Comparison of ENCODE assay signal across 10 cellular contexts in genomic region chr6:158705386-158706126, GRCh38. TPM values are rescaled to one million over a fixed set of nuclear protein-coding genes. Genes with fewer than 3 reads are reported as not detected.
DNase-seq lines count a peak whose midpoint lies in the region; ATAC-seq and TF ChIP-seq lines count a peak whose summit lies in the region.
"Had no signal": no experiment of that assay in that cellular context is flagged by ENCODE, and none has a peak within 500 bp of the region (broad histone marks: within the 10 kb centered on the region; RNA-seq: fewer than 3 reads in every experiment).

No MANE protein-coding gene starts in this region.

- H4K20me1 ChIP-seq in SK-N-SH (ENCODE audit: insufficient read depth) = no peaks in the 10 kb centered on the region

- intact Hi-C loops in Right ventricle myocardium inferior (cut with DNase I) (loop anchor here (2.0 to 5.0 kb wide), 2 partner anchors 95 to 422 kb away; no protein-coding TSS in a partner anchor), upper lobe of right lung (cut with DNase I) (loop anchor here (10.0 kb wide), 1 partner anchor 259 kb away; no protein-coding TSS in a partner anchor)

- WGBS in SK-N-SH (ENCODE audit: low lambda C conversion rate) = 92% methylated on average over 10 of the region's 13 CpGs

- CTCF ChIA-PET in SK-N-SH (lab: Yijun Ruan, JAX) = interaction anchor here (0.6 to 4.0 kb wide), 20 partner anchors 9 to 453 kb away, joined by 3 to 40 read pairs (median 4); partner anchors contain the start of gene RSPH3

- ATAC-seq in Right ventricle myocardium inferior (no peak), naive B cell (ENCODE audit: low read depth in 2 of 2) (no peak), upper lobe of right lung (no peak), HG02571 (IDR thresholded peaks at IDR 0.05; ENCODE audit: unreplicated experiment) (no peak), HG03378 (IDR thresholded peaks at IDR 0.05; ENCODE audit: unreplicated experiment) (no peak)

- H3K9me3 ChIP-seq in cardiac muscle cell (ENCODE audit: low read depth) = no peaks in the 10 kb centered on the region
- no peaks in the 10 kb centered on the region for H3K9me3 ChIP-seq in upper lobe of right lung
- H3K9me3 ChIP-seq in SK-N-SH = no peaks in the 10 kb centered on the region

- H3K27ac Mint-ChIP-seq in naive B cell = peak overlapping the region in 5 of 6 donors; percentile 3 to 83 (median 39)

- no peak for TF ChIP-seq CTCF in cardiac muscle cell (IDR thresholded peaks at IDR 0.05; ENCODE audit: low read depth, low read length)
- no peak for TF ChIP-seq CTCF in coronary artery (IDR thresholded peaks at IDR 0.05)
- no peak for TF ChIP-seq CTCF in upper lobe of right lung (IDR thresholded peaks at IDR 0.05)
- no peak for TF ChIP-seq CTCF in SK-N-SH (IDR thresholded peaks at IDR 0.05)

- H3K4me3 Mint-ChIP-seq in naive B cell = peak overlapping the region in 1 of 8 donors; percentile 22
- H3K4me3 Mint-ChIP-seq: nephron had no signal

- peaks cover 0 to 2% (median 0%) of the 10 kb centered on the region in 7 donors for H3K9me3 Mint-ChIP-seq in naive B cell
- H3K9me3 Mint-ChIP-seq: nephron had no signal

- no peaks in the 10 kb centered on the region for H3K9me2 ChIP-seq in SK-N-SH

- H3K27me3 ChIP-seq in cardiac muscle cell = no peaks in the 10 kb centered on the region
- H3K27me3 ChIP-seq in upper lobe of right lung = no peaks in the 10 kb centered on the region
- H3K27me3 ChIP-seq in SK-N-SH (ENCODE audit: insufficient read depth) = no peaks in the 10 kb centered on the region

- TF ChIP-seq EP300 in SK-N-SH (IDR thresholded peaks at IDR 0.05; ENCODE audit: borderline replicate concordance in 1 of 2, low read depth in 1 of 2, low read length in 1 of 2) = no peak

- no peak overlapping the region for H3K4me2 ChIP-seq in SK-N-SH

- H3K79me2 ChIP-seq in SK-N-SH (ENCODE audit: insufficient read depth) = no peaks in the 10 kb centered on the region

- H3K36me3 Mint-ChIP-seq in naive B cell = no peaks in the 10 kb centered on the region

- H3K4me1 Mint-ChIP-seq in naive B cell = peaks cover 11 to 34% (median 21%) of the 10 kb centered on the region in 3 donors

- H3F3A ChIP-seq in SK-N-SH (replicated peaks; ENCODE audit: insufficient read depth) = peaks cover 7% of the 10 kb centered on the region

- POLR2A ChIA-PET in SK-N-SH (lab: Yijun Ruan, JAX) = no interaction called here

- H2AFZ ChIP-seq in SK-N-SH (ENCODE audit: low read depth) = no peak overlapping the region

- H3K27me3 Mint-ChIP-seq in naive B cell = no peaks in the 10 kb centered on the region

- H3K36me3 ChIP-seq in cardiac muscle cell (no peaks in the 10 kb centered on the region), upper lobe of right lung (no peaks in the 10 kb centered on the region), SK-N-SH (replicated peaks in 1 of 2; ENCODE audit: control insufficient read depth in 1 of 2, insufficient read depth in 2 of 2, low read length in 1 of 2) (no peaks in the 10 kb centered on the region)

- H3K9ac ChIP-seq in SK-N-SH = no peak overlapping the region

- peak overlapping the region; percentile 98 for H3K27ac ChIP-seq in cardiac muscle cell
- H3K27ac ChIP-seq in coronary artery = peak overlapping the region; percentile 71 to 87
- peak overlapping the region; percentile 62 for H3K27ac ChIP-seq in upper lobe of right lung
- H3K27ac ChIP-seq in SK-N-SH (ENCODE audit: low read depth in 2 of 2, low read length in 1 of 2) = no peak overlapping the region

- peaks cover 37% of the 10 kb centered on the region for H3K4me1 ChIP-seq in cardiac muscle cell (ENCODE audit: low read depth)
- peaks cover 38% of the 10 kb centered on the region for H3K4me1 ChIP-seq in upper lobe of right lung
- peaks cover 15 to 28% of the 10 kb centered on the region in 2 experiments for H3K4me1 ChIP-seq in SK-N-SH (ENCODE audit: control insufficient read depth in 1 of 2, insufficient read depth in 2 of 2, low read depth in 1 of 2, low read length in 1 of 2)

- DNase-seq in cardiac muscle cell (ENCODE audit: low read depth in 1 of 2, low spot score in 1 of 2) = no peak
- DNase-seq in Right ventricle myocardium inferior (ENCODE audit: missing footprints) = no peak
- peak; percentile 72 for DNase-seq in coronary artery (ENCODE audit: low spot score)
- no peak for DNase-seq in naive B cell
- DNase-seq in upper lobe of right lung = no peak
- DNase-seq in SK-N-SH = no peak
- DNase-seq: GOT3 had no signal

- no peak overlapping the region for H3K4me3 ChIP-seq in cardiac muscle cell
- H3K4me3 ChIP-seq in coronary artery = no peak overlapping the region
- H3K4me3 ChIP-seq in upper lobe of right lung = no peak overlapping the region
- no peak overlapping the region for H3K4me3 ChIP-seq in SK-N-SH (ENCODE audit: low read depth in 2 of 2, low read length in 1 of 2)

- TF ChIP-seq RAD21 in SK-N-SH (IDR thresholded peaks at IDR 0.05; ENCODE audit: low read length) = no peak

TF ChIP-seq in SK-N-SH, 30 proteins besides CTCF, POLR2A, EP300 and RAD21:
- TF ChIP-seq RXRA (IDR thresholded peaks at IDR 0.05; ENCODE audit: borderline replicate concordance, low read depth) = no peak
- TF ChIP-seq, protein P1, sequence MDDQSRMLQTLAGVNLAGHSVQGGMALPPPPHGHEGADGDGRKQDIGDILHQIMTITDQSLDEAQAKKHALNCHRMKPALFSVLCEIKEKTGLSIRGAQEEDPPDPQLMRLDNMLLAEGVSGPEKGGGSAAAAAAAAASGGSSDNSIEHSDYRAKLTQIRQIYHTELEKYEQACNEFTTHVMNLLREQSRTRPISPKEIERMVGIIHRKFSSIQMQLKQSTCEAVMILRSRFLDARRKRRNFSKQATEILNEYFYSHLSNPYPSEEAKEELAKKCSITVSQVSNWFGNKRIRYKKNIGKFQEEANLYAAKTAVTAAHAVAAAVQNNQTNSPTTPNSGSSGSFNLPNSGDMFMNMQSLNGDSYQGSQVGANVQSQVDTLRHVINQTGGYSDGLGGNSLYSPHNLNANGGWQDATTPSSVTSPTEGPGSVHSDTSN (IDR thresholded peaks at IDR 0.05) = no peak
- no peak for TF ChIP-seq FOXJ3 (CRISPR knock-in tag; IDR thresholded peaks at IDR 0.05)
- no peak for TF ChIP-seq YY1 (IDR thresholded peaks at IDR 0.05; ENCODE audit: low read depth)
- no peak for TF ChIP-seq SIN3A (IDR thresholded peaks at IDR 0.05; ENCODE audit: borderline replicate concordance, low read depth, low read length)
- TF ChIP-seq TAF1 (IDR thresholded peaks at IDR 0.05; ENCODE audit: borderline replicate concordance, low read depth, low read length) = no peak
- no peak for TF ChIP-seq GATA2 (CRISPR knock-in tag; IDR thresholded peaks at IDR 0.05)
- no peak for TF ChIP-seq TCF12 (IDR thresholded peaks at IDR 0.05)

RNA-seq across cellular contexts. Expression of gene SYTL3, which starts 55.7 kb away (rescaled TPM):
- total RNA-seq in cardiac muscle cell (6.7 and 9.9 TPM in 2 replicates), Right ventricle myocardium inferior (10.8 TPM), upper lobe of right lung (8.7 TPM)
- polyA plus RNA-seq in cardiac muscle cell (11.4 and 15.9 TPM in 2 replicates), naive B cell (ENCODE audit: low read depth in 6 of 6) (under 1 TPM in 4 of 6 donors, not detected in 2; 0.12 to 0.71 (median 0.31) TPM), SK-N-SH (2012; rRNA removed) (2.0 and 2.3 TPM in 2 replicates)
- 1.6 and 1.9 TPM in 2 replicates for polyA plus RNA-seq in SK-N-SH (2012; cell fraction: cytosol; rRNA removed)
- 3.5 and 5.0 TPM in 2 replicates for polyA plus RNA-seq in SK-N-SH (2012; cell fraction: nucleus; rRNA removed)

Comparison
In these comparisons a context has a peak if more than half of its experiments do, and no peak if none do; other contexts are left out.
1. H3K27ac ChIP-seq: peak in cardiac muscle cell (single experiment), coronary artery (2 of 2) and upper lobe of right lung (single experiment); none in SK-N-SH (0 of 2).